Comparison of ENCODE assay signal across 8 cellular contexts in genomic region chr11:20131744-20132666, GRCh38. TPM values are rescaled to one million over a fixed set of nuclear protein-coding genes. Genes with fewer than 3 reads are reported as not detected.
A peak's percentile ranks its signal among the peaks of the same experiment; 100 is the strongest.
DNase-seq lines count a peak whose midpoint lies in the region; ATAC-seq and TF ChIP-seq lines count a peak whose summit lies in the region.

No MANE protein-coding gene starts in this region.

- H3F3A ChIP-seq in neural cell (ENCODE audit: insufficient read depth, low read length, poor library complexity, severe bottlenecking): no peaks in the 10 kb centered on the region

- peaks cover 14% of the 10 kb centered on the region for H3K4me1 Mint-ChIP-seq in activated T-cell treated with anti-CD3 and anti-CD28 coated beads, Interleukin-2, amount 50 U/mL, for 72 hours (ENCODE audit: low read depth)

- H2AFZ ChIP-seq in neural cell (ENCODE audit: low read depth, low read length): no peak overlapping the region

- H3K36me3 ChIP-seq in neural cell (ENCODE audit: insufficient read depth, low read length): no peaks in the 10 kb centered on the region
- H3K36me3 ChIP-seq in upper lobe of left lung: no peaks in the 10 kb centered on the region

- peaks cover 26% of the 10 kb centered on the region for H3K27me3 ChIP-seq in neural cell (ENCODE audit: insufficient read depth, low read depth, low read length)
- H3K27me3 ChIP-seq in upper lobe of left lung: no peaks in the 10 kb centered on the region

- H3K27ac ChIP-seq in neural cell (ENCODE audit: low read length): no peak overlapping the region
- H3K27ac ChIP-seq in upper lobe of left lung: no peak overlapping the region

- H3K4me3 Mint-ChIP-seq in activated T-cell treated with anti-CD3 and anti-CD28 coated beads, Interleukin-2, amount 50 U/mL, for 72 hours: peak overlapping the region; percentile 74 to 80

- H3K9me3 ChIP-seq in neural cell (ENCODE audit: low read length) (no peaks in the 10 kb centered on the region), upper lobe of left lung (no peaks in the 10 kb centered on the region)

- peak; percentile 45 for ATAC-seq in GM18498 (IDR thresholded peaks at IDR 0.05; ENCODE audit: unreplicated experiment)
- peak; percentile 68 to 71 for ATAC-seq in activated T-cell treated with anti-CD3 and anti-CD28 coated beads, Interleukin-2, amount 50 U/mL, for 72 hours (replicated peaks in 1 of 2)
- peak; percentile 50 to 79 for ATAC-seq in upper lobe of left lung (ENCODE audit: low FRiP score in 2 of 2)

- H3K9ac ChIP-seq in neural cell (ENCODE audit: low read length): no peak overlapping the region

- H3K4me3 ChIP-seq in AG09309 (ENCODE audit: control insufficient read depth, low read depth, low read length) (peak overlapping the region; percentile 64), fibroblast of the aortic adventitia (ENCODE audit: low read depth, low read length) (peak overlapping the region; percentile 66), neural cell (ENCODE audit: low read length) (peak overlapping the region; percentile 52), upper lobe of left lung (peak overlapping the region in 3 of 4 donors; percentile 26 to 48 (median 45))

- H3K27me3 Mint-ChIP-seq in activated T-cell treated with anti-CD3 and anti-CD28 coated beads, Interleukin-2, amount 50 U/mL, for 72 hours (ENCODE audit: low read depth): peaks cover 33% of the 10 kb centered on the region

- TF ChIP-seq POLR2A in upper lobe of left lung (IDR thresholded peaks at IDR 0.05): no peak

- no peak for DNase-seq in AG09309 (ENCODE audit: low read depth)
- peak; percentile 22 to 78 for DNase-seq in NCI-H526 (lab: John Stamatoyannopoulos, UW)
- peak; percentile 49 to 51 for DNase-seq in activated T-cell treated with anti-CD3 and anti-CD28 coated beads, Interleukin-2, amount 50 U/mL, for 72 hours
- peak; percentile 73 for DNase-seq in fibroblast of the aortic adventitia (ENCODE audit: low read depth)
- peak; percentile 41 to 50 for DNase-seq in upper lobe of left lung
- DNase-seq in NCI-H446 treated with DMSO at 0.1 percent for 48 hours (lab: John Stamatoyannopoulos, UW): no peak

- WGBS in upper lobe of left lung, 2 donors: 15 to 30% methylated on average over 33 to 54 of the region's 54 CpGs

- H4K20me1 ChIP-seq in neural cell (ENCODE audit: insufficient read depth): no peaks in the 10 kb centered on the region

- no peaks in the 10 kb centered on the region for H3K9me2 ChIP-seq in neural cell (ENCODE audit: insufficient read depth, low read length)

- TF ChIP-seq EP300 in neural cell (conservative IDR thresholded peaks at IDR 0.05; ENCODE audit: poor library complexity, severe bottlenecking): no peak
- TF ChIP-seq EP300 in upper lobe of left lung (IDR thresholded peaks at IDR 0.05): no peak

- no peak overlapping the region for H3K4me2 ChIP-seq in neural cell (ENCODE audit: low read length)

- peak; percentile 93 for TF ChIP-seq RAD21 in neural cell (conservative IDR thresholded peaks at IDR 0.05)

- no peaks in the 10 kb centered on the region for H3K79me2 ChIP-seq in neural cell (replicated peaks; ENCODE audit: insufficient read depth, low read length)

- no peak overlapping the region for H3K27ac Mint-ChIP-seq in activated T-cell treated with anti-CD3 and anti-CD28 coated beads, Interleukin-2, amount 50 U/mL, for 72 hours

- H3K4me1 ChIP-seq in upper lobe of left lung: peaks cover 7 to 11% (median 9%) of the 10 kb centered on the region in 4 donors

- TF ChIP-seq CTCF in AG09309 (IDR thresholded peaks at IDR 0.05; ENCODE audit: control insufficient read depth, insufficient read depth, low read depth, low read length, missing control alignments) (peak; percentile 94), fibroblast of the aortic adventitia (IDR thresholded peaks at IDR 0.05; ENCODE audit: insufficient read depth, low read length) (peak; percentile 93), neural cell (IDR thresholded peaks at IDR 0.05; ENCODE audit: poor library complexity, severe bottlenecking) (peak; percentile 90), upper lobe of left lung (IDR thresholded peaks at IDR 0.05) (peak; percentile 68 to 77 (median 74))

- no peaks in the 10 kb centered on the region for H3K9me3 Mint-ChIP-seq in activated T-cell treated with anti-CD3 and anti-CD28 coated beads, Interleukin-2, amount 50 U/mL, for 72 hours

- H3K36me3 Mint-ChIP-seq in activated T-cell treated with anti-CD3 and anti-CD28 coated beads, Interleukin-2, amount 50 U/mL, for 72 hours (ENCODE audit: insufficient read depth in 2 of 2): no peaks in the 10 kb centered on the region

TF ChIP-seq in neural cell, 6 proteins besides CTCF, POLR2A, EP300 and RAD21:
- TF ChIP-seq TAF1 (IDR thresholded peaks at IDR 0.05; ENCODE audit: low read depth) (no peak), POLR2AphosphoS5 (IDR thresholded peaks at IDR 0.05) (no peak), SMC3 (conservative IDR thresholded peaks at IDR 0.05; ENCODE audit: poor library complexity) (peak; percentile 92), REST (IDR thresholded peaks at IDR 0.05; ENCODE audit: borderline replicate concordance) (no peak)
TF ChIP-seq in neural cell: peak in this region for 1.

RNA-seq across cellular contexts. Expression of gene DBX1, which starts 28.3 kb away (rescaled TPM):
- not detected for total RNA-seq in activated T-cell treated with anti-CD3 and anti-CD28 coated beads, Interleukin-2, amount 50 U/mL, for 72 hours
- total RNA-seq in fibroblast of the aortic adventitia (ENCODE audit: low replicate concordance): not detected in 2 replicates
- not detected in 2 replicates for polyA plus RNA-seq in neural cell
- polyA minus RNA-seq in neural cell: not detected in 2 replicates
- not detected for total RNA-seq in upper lobe of left lung

Comparison
In these comparisons a context has a peak if more than half of its experiments do, and no peak if none do; other contexts are left out.
1. DNase-seq: peak in NCI-H526 (2 of 2), activated T-cell treated with anti-CD3 and anti-CD28 coated beads, Interleukin-2, amount 50 U/mL, for 72 hours (2 of 2), fibroblast of the aortic adventitia (single experiment) and upper lobe of left lung (2 of 2); none in AG09309 (single experiment) and NCI-H446 treated with DMSO at 0.1 percent for 48 hours (single experiment).
2. Peak in every context shown above with its lines, with median percentiles within 50 percentile points of each other: H3K4me3 ChIP-seq, CTCF ChIP-seq and ATAC-seq.